Comparison of ENCODE assay signal across 1 cellular context in genomic region chr11:57597971-57598830, GRCh38.
A peak's percentile ranks its signal among the peaks of the same experiment; 100 is the strongest.
TF ChIP-seq lines count a peak whose summit lies in the region.

No MANE protein-coding gene starts in this region.

TF ChIP-seq in H1, 55 proteins besides CTCF, POLR2A, EP300 and RAD21:
- TF ChIP-seq HDAC2 (IDR thresholded peaks at IDR 0.05; ENCODE audit: borderline replicate concordance in 1 of 2, low read depth in 2 of 2, low read length in 2 of 2) (peak in 1 of 2 experiments; percentile 80; a peak in 1 of 4 replicates), USF2 (IDR thresholded peaks at IDR 0.05; ENCODE audit: low read length) (no peak), ASH2L (IDR thresholded peaks at IDR 0.05; ENCODE audit: low read length) (peak; percentile 70), CREB1 (IDR thresholded peaks at IDR 0.05) (peak; percentile 57), CHD1 (IDR thresholded peaks at IDR 0.05; ENCODE audit: low read depth, low read length) (no peak), NRF1 (IDR thresholded peaks at IDR 0.05; ENCODE audit: low read depth, low read length) (no peak), ZNF274 (IDR thresholded peaks at IDR 0.05; ENCODE audit: borderline replicate concordance, extremely low read depth, low read length) (no peak), SP1 (IDR thresholded peaks at IDR 0.05; ENCODE audit: low read depth, low read length) (peak; percentile 27; the same call in 1 of the 2 replicates), TEAD4 (IDR thresholded peaks at IDR 0.05; ENCODE audit: low read depth, low read length) (peak; percentile 80; the same call in 1 of the 2 replicates), KDM1A (IDR thresholded peaks at IDR 0.05; ENCODE audit: borderline replicate concordance, low read length) (no peak), POU5F1 (IDR thresholded peaks at IDR 0.05; ENCODE audit: low read depth, low read length) (no peak), JUND (IDR thresholded peaks at IDR 0.05; ENCODE audit: low read length) (no peak), KDM4A (IDR thresholded peaks at IDR 0.05; ENCODE audit: low read depth, low read length, severe bottlenecking) (no peak), GTF2F1 (IDR thresholded peaks at IDR 0.05; ENCODE audit: borderline replicate concordance, low read depth, low read length) (no peak), SP2 (IDR thresholded peaks at IDR 0.05; ENCODE audit: low read length) (no peak), TAF7 (optimal IDR thresholded peaks at IDR 0.05; ENCODE audit: borderline replicate concordance, low read depth, low read length) (peak; percentile 27), FOSL1 (IDR thresholded peaks at IDR 0.05; ENCODE audit: insufficient read depth, low read depth, low read length) (no peak), EGR1 (IDR thresholded peaks at IDR 0.05; ENCODE audit: borderline replicate concordance, low read depth, low read length) (peak; percentile 88), BACH1 (IDR thresholded peaks at IDR 0.05; ENCODE audit: low read length) (no peak), SIX5 (IDR thresholded peaks at IDR 0.05; ENCODE audit: low read depth, low read length) (no peak), TBP (IDR thresholded peaks at IDR 0.05; ENCODE audit: low read depth, low read length) (peak; percentile 57; the same call in 1 of the 2 replicates), CHD2 (IDR thresholded peaks at IDR 0.05; ENCODE audit: low read length) (no peak), MAFK (IDR thresholded peaks at IDR 0.05; ENCODE audit: low read depth, low read length) (no peak), TAF1 (IDR thresholded peaks at IDR 0.05; ENCODE audit: low read depth, low read length) (peak; percentile 59; the same call in 1 of the 2 replicates), CEBPB (IDR thresholded peaks at IDR 0.05; ENCODE audit: low read depth, low read length) (no peak), PHF8 (conservative IDR thresholded peaks at IDR 0.05; ENCODE audit: low read depth, low read length) (no peak), KDM5A (IDR thresholded peaks at IDR 0.05; ENCODE audit: low read length) (no peak), BRCA1 (IDR thresholded peaks at IDR 0.05; ENCODE audit: low read depth, low read length) (no peak), HDAC6 (IDR thresholded peaks at IDR 0.05; ENCODE audit: low read depth, low read length) (no peak), CBX8 (IDR thresholded peaks at IDR 0.05; ENCODE audit: borderline replicate concordance, low read depth, low read length) (no peak), CHD7 (IDR thresholded peaks at IDR 0.05; ENCODE audit: insufficient replicate concordance, low read length) (no peak), SRF (IDR thresholded peaks at IDR 0.05; ENCODE audit: low read depth, low read length) (no peak), TCF12 (IDR thresholded peaks at IDR 0.05; ENCODE audit: low read depth, low read length) (peak; percentile 26; the same call in 1 of the 2 replicates), SIN3A (conservative IDR thresholded peaks at IDR 0.05 in 1 of 2, IDR thresholded peaks at IDR 0.05 in 1 of 2; ENCODE audit: low read depth in 1 of 2, low read length in 2 of 2) (peak in 1 of 2 experiments; percentile 63; a peak in 1 of 4 replicates), MAX (IDR thresholded peaks at IDR 0.05) (0 out of 2 replicates have a peak, but pooled peaks have one; percentile 9), SAP30 (IDR thresholded peaks at IDR 0.05; ENCODE audit: insufficient read depth, insufficient replicate concordance, low read length) (no peak)
- TF ChIP-seq, protein P1, sequence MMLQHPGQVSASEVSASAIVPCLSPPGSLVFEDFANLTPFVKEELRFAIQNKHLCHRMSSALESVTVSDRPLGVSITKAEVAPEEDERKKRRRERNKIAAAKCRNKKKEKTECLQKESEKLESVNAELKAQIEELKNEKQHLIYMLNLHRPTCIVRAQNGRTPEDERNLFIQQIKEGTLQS (IDR thresholded peaks at IDR 0.05; ENCODE audit: insufficient read depth, low read depth, low read length) = no peak
- TF ChIP-seq, protein P2, sequence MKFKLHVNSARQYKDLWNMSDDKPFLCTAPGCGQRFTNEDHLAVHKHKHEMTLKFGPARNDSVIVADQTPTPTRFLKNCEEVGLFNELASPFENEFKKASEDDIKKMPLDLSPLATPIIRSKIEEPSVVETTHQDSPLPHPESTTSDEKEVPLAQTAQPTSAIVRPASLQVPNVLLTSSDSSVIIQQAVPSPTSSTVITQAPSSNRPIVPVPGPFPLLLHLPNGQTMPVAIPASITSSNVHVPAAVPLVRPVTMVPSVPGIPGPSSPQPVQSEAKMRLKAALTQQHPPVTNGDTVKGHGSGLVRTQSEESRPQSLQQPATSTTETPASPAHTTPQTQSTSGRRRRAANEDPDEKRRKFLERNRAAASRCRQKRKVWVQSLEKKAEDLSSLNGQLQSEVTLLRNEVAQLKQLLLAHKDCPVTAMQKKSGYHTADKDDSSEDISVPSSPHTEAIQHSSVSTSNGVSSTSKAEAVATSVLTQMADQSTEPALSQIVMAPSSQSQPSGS (IDR thresholded peaks at IDR 0.05; ENCODE audit: low read length) = no peak
- TF ChIP-seq, protein P3, sequence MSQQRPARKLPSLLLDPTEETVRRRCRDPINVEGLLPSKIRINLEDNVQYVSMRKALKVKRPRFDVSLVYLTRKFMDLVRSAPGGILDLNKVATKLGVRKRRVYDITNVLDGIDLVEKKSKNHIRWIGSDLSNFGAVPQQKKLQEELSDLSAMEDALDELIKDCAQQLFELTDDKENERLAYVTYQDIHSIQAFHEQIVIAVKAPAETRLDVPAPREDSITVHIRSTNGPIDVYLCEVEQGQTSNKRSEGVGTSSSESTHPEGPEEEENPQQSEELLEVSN (IDR thresholded peaks at IDR 0.05) = no peak
